8 cellular contexts compared by ENCODE assay signal in the genomic region with DNA sequence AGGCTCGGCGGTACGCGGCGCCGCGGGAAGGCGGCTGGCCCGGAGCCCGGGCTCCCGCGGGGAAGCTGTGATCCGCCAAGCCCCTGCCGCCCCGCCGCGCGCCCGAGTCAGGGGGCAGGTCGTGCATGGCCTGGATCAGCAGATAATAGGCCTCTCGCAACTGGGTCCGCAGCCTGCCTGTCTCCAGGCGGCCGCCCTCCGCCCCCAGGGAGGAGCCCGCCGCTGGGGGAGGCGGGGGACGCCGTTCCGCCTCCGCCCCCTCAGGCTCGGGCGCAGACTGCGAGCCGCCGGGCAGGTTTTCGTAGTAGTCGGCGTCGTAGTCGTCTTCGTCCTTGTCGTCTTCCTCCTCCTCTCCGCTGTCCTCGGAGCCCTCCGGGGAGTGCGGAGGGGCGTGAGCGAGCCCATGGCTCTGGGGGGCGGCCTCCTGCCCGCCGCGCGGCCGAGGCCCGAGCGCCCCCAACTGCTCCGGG. TPM values are rescaled to one million over a fixed set of nuclear protein-coding genes. Genes with fewer than 3 reads are reported as not detected.
A peak's percentile ranks its signal among the peaks of the same experiment; 100 is the strongest.
DNase-seq lines count a peak whose midpoint lies in the region; ATAC-seq lines count a peak whose summit lies in the region.

Gene SYDE2, minus strand, starts transcription at position 147 of the 470 bp plus-strand sequence. Its CDS starts 20 bp downstream, at position 127.

- H3K4ac ChIP-seq in mesenchymal stem cell (ENCODE audit: low read depth in 1 of 2, low read length in 2 of 2), result peak within 1 kb of the TSS; percentile 85 to 95

- H3K36me3 ChIP-seq in ACC112 (ENCODE audit: insufficient read depth, low read length) (no peaks in the 10 kb centered on the region), mesenchymal stem cell (ENCODE audit: control insufficient read depth in 1 of 2, insufficient read depth in 2 of 2, low read depth in 1 of 2, low read length in 2 of 2) (no peaks in the 10 kb centered on the region)

- ATAC-seq in GM18868 (IDR thresholded peaks at IDR 0.05; ENCODE audit: unreplicated experiment), result peak; percentile 85
- ATAC-seq in HG03097 (IDR thresholded peaks at IDR 0.05; ENCODE audit: low FRiP score, unreplicated experiment), result peak; percentile 70

- WGBS in mesenchymal stem cell, result 0% methylated on average over 22 of the region's 59 CpGs

- peak; percentile 12 to 82 for DNase-seq in NCI-H446 (lab: John Stamatoyannopoulos, UW)
- DNase-seq in activated CD4-positive, alpha-beta T cell treated with anti-CD3 and anti-CD28 coated beads, Interleukin-2, amount 50 U/mL, for 48 hours, result peak; percentile 64 to 68
- DNase-seq in effector CD4-positive, alpha-beta T cell, result peak; percentile 71
- DNase-seq in mesenchymal stem cell, result peak; percentile 77
- peak; percentile 34 for DNase-seq in stimulated activated CD8-positive, alpha-beta memory T cell treated with anti-CD3 and anti-CD28 coated beads, Interleukin-12 subunit alpha, Interleukin-12 subunit beta, amount 100 ng/mL, for 24 hours (ENCODE audit: extremely low read depth)

- H2AFZ ChIP-seq in ACC112 (ENCODE audit: low read length, unreplicated experiment), result peak within 1 kb of the TSS; percentile 86
- peak within 1 kb of the TSS; percentile 93 for H2AFZ ChIP-seq in mesenchymal stem cell (ENCODE audit: low read depth, low read length)

- H3K4me3 ChIP-seq in ACC112 (ENCODE audit: low read depth, low read length), result peak within 1 kb of the TSS; percentile 95
- H3K4me3 ChIP-seq in mesenchymal stem cell (ENCODE audit: insufficient read depth in 1 of 2, low read depth in 1 of 2, low read length in 2 of 2), result peak within 1 kb of the TSS; percentile 84 to 87

- peak within 1 kb of the TSS; percentile 98 for H2BK5ac ChIP-seq in mesenchymal stem cell (ENCODE audit: low read depth, low read length, poor library complexity, severe bottlenecking)

- peak within 1 kb of the TSS; percentile 95 for H3K18ac ChIP-seq in mesenchymal stem cell (ENCODE audit: low read depth in 1 of 2, low read length in 2 of 2)

- peak within 1 kb of the TSS; percentile 80 for H3K9ac ChIP-seq in mesenchymal stem cell (ENCODE audit: low read length)

- peak within 1 kb of the TSS; percentile 93 for H4K8ac ChIP-seq in mesenchymal stem cell (ENCODE audit: low read length)

- peak within 1 kb of the TSS; percentile 29 to 97 for H3K23ac ChIP-seq in mesenchymal stem cell (ENCODE audit: low read length in 2 of 2)

- H3K9me3 ChIP-seq in mesenchymal stem cell (ENCODE audit: control insufficient read depth, low read length), result no peaks in the 10 kb centered on the region

- H3K79me2 ChIP-seq in ACC112 (ENCODE audit: control insufficient read depth, insufficient read depth, low read length, unreplicated experiment), result peaks cover 10% of the 10 kb centered on the region

- H3K14ac ChIP-seq in mesenchymal stem cell (ENCODE audit: low read length in 2 of 2), result peak within 1 kb of the TSS in 1 of 2 experiments; percentile 63

- H2AK5ac ChIP-seq in mesenchymal stem cell (ENCODE audit: low read length, severe bottlenecking), result no peak within 1 kb of the TSS

- peak within 1 kb of the TSS; percentile 76 to 95 for H2BK12ac ChIP-seq in mesenchymal stem cell (ENCODE audit: low read length in 2 of 2)

- H3K27ac ChIP-seq in ACC112 (ENCODE audit: low read depth, low read length) (peak within 1 kb of the TSS; percentile 25; the same call in 1 of the 2 replicates), mesenchymal stem cell (ENCODE audit: low read length, poor library complexity, severe bottlenecking) (peak within 1 kb of the TSS; percentile 17)

- H4K91ac ChIP-seq in mesenchymal stem cell (ENCODE audit: low read length), result peak within 1 kb of the TSS; percentile 93

- peak within 1 kb of the TSS; percentile 99 for H3K4me2 ChIP-seq in mesenchymal stem cell (ENCODE audit: low read length, poor library complexity, severe bottlenecking)

- peak within 1 kb of the TSS; percentile 99 for H2BK15ac ChIP-seq in mesenchymal stem cell (ENCODE audit: low read depth, poor library complexity, severe bottlenecking)

- peak within 1 kb of the TSS; percentile 93 for H2BK120ac ChIP-seq in mesenchymal stem cell (ENCODE audit: low read depth, low read length)

- H3K4me1 ChIP-seq in ACC112 (ENCODE audit: control insufficient read depth, insufficient read depth, low read length, unreplicated experiment) (peaks cover 40% of the 10 kb centered on the region), mesenchymal stem cell (ENCODE audit: control insufficient read depth, insufficient read depth, low read depth, low read length) (peaks cover 11% of the 10 kb centered on the region)

- no peaks in the 10 kb centered on the region for H3K79me1 ChIP-seq in mesenchymal stem cell (replicated peaks; ENCODE audit: low read length, poor library complexity, severe bottlenecking)

- H3K27me3 ChIP-seq in ACC112 (ENCODE audit: insufficient read depth, low read length) (no peaks in the 10 kb centered on the region), mesenchymal stem cell (ENCODE audit: control insufficient read depth in 1 of 2, insufficient read depth in 1 of 2, low read length in 2 of 2) (no peaks in the 10 kb centered on the region)

RNA-seq across cellular contexts. Expression of gene SYDE2, which starts in this region (rescaled TPM):
- 3.3 TPM for polyA plus RNA-seq in mesenchymal stem cell (2013, experiment 1 of 2)
- polyA plus RNA-seq in mesenchymal stem cell (2013, experiment 2 of 2), result 3.5 TPM

Comparison
In these comparisons a context has a peak if more than half of its experiments do, and no peak if none do; other contexts are left out.
1. Peak in every context shown above with its lines: DNase-seq, ATAC-seq, H3K4me3 ChIP-seq and H3K27ac ChIP-seq.